In the genomic region with DNA sequence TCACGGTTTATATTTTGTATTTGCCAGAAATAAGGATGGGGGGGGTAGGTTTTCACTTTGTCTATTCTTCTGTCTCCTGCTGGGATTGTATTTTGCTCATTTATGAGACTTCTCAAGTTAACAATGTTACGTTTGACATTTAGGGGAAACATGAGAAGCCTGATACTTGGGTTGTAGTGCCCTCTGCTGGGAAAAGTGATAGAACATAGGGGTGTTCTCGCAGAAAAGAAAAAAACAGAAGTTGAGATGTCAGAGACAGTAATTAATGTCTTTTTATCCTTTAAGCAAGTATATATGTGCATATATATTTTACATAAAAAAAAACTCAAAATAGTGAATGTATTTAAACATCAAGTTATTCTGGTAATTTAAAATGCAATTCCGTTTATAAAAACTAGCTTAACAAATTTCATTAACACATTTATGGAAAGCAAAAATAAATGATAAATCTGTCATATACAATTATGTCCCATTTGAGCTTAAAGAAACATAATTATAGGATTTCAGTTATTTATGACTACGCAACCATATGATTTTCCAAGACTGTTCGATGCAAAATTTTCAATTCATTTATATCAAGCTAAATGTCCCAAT, we compare ENCODE assay signal across 8 cellular contexts. TPM values are rescaled to one million over a fixed set of nuclear protein-coding genes. Genes with fewer than 3 reads are reported as not detected.
DNase-seq lines count a peak whose midpoint lies in the region; ATAC-seq, FAIRE-seq and TF ChIP-seq lines count a peak whose summit lies in the region.

No MANE protein-coding gene starts in this region.

- no peaks in the 10 kb centered on the region for H3K36me3 Mint-ChIP-seq in CD4-positive, alpha-beta T cell (ENCODE audit: low read depth)

- no peak for DNase-seq in CD4-positive, alpha-beta T cell
- peak; percentile 17 for DNase-seq in GM18507 (ENCODE audit: extremely low spot score, insufficient read length, low read depth)
- DNase-seq in NCI-H2029 treated with DMSO at 0.1 percent for 48 hours (lab: John Stamatoyannopoulos, UW), result peak; percentile 28
- DNase-seq in globus pallidus (ENCODE audit: low spot score), result peak; percentile 64
- DNase-seq in skeletal muscle cell (ENCODE audit: low read depth), result peak; percentile 22
- DNase-seq in ureter (ENCODE audit: low spot score), result no peak

- no peak overlapping the region for H3K4me3 ChIP-seq in skeletal muscle cell (ENCODE audit: low read depth, low read length)

- H3K27me3 Mint-ChIP-seq in CD4-positive, alpha-beta T cell, result peaks cover 12% of the 10 kb centered on the region

- H3K4me3 Mint-ChIP-seq in CD4-positive, alpha-beta T cell, result no peak overlapping the region

- no peaks in the 10 kb centered on the region for H3K9me3 ChIP-seq in CD4-positive, alpha-beta T cell (ENCODE audit: control insufficient read depth, low read length)

- peak; percentile 49 for FAIRE-seq in GM18507 (lab: Jason Lieb, UNC)

- H3K27me3 ChIP-seq in CD4-positive, alpha-beta T cell (ENCODE audit: control insufficient read depth, insufficient read depth, low read length), result no peaks in the 10 kb centered on the region

- H3K27ac ChIP-seq in CD4-positive, alpha-beta T cell (ENCODE audit: low read depth, low read length), result no peak overlapping the region
- H3K27ac ChIP-seq in VCaP, result peak overlapping the region; percentile 12; the same call in 1 of the 2 replicates

- no peaks in the 10 kb centered on the region for H3K9me3 Mint-ChIP-seq in CD4-positive, alpha-beta T cell

- intact Hi-C loops in CD4-positive, alpha-beta T cell (cut with DNase I, micrococcal nuclease), result loop anchor here (5.0 kb wide), 2 partner anchors 628 to 1088 kb away; a partner anchor contains a TSS

- TF ChIP-seq CTCF in CD4-positive, alpha-beta T cell (IDR thresholded peaks at IDR 0.05), result peak; percentile 52
- TF ChIP-seq CTCF in VCaP (conservative IDR thresholded peaks at IDR 0.05), result peak; percentile 99

- ATAC-seq in CD4-positive, alpha-beta T cell (ENCODE audit: poor library complexity), result no peak
- peak; percentile 63 for ATAC-seq in HG03097 (IDR thresholded peaks at IDR 0.05; ENCODE audit: low FRiP score, unreplicated experiment)

- CTCF ChIA-PET in CD4-positive, alpha-beta T cell (lab: Charles Lee), result no interaction called here

- POLR2A ChIA-PET in CD4-positive, alpha-beta T cell (lab: Charles Lee), result no interaction called here

- H3K4me1 Mint-ChIP-seq in CD4-positive, alpha-beta T cell (ENCODE audit: low read depth), result no peaks in the 10 kb centered on the region

- no peak overlapping the region for H3K27ac Mint-ChIP-seq in CD4-positive, alpha-beta T cell

RNA-seq across cellular contexts. Expression of a gene that starts 46.0 kb away (rescaled TPM):
- not detected for total RNA-seq in CD4-positive, alpha-beta T cell
- total RNA-seq in ureter, result not detected

Comparison
In these comparisons a context has a peak if more than half of its experiments do, and no peak if none do; other contexts are left out.
1. DNase-seq: peak in GM18507 (single experiment), NCI-H2029 treated with DMSO at 0.1 percent for 48 hours (single experiment), globus pallidus (single experiment) and skeletal muscle cell (single experiment); none in CD4-positive, alpha-beta T cell (0 of 10) and ureter (single experiment).